ENCODE assay signal across 11 cellular contexts in genomic region chr1:7781923-7782495, GRCh38. TPM values are rescaled to one million over a fixed set of nuclear protein-coding genes. Genes with fewer than 3 reads are reported as not detected.
DNase-seq lines count a peak whose midpoint lies in the region; ATAC-seq, FAIRE-seq and TF ChIP-seq lines count a peak whose summit lies in the region.
"Had no signal": no experiment of that assay in that cellular context is flagged by ENCODE, and none has a peak within 500 bp of the region (broad histone marks: within the 10 kb centered on the region; RNA-seq: fewer than 3 reads in every experiment).

No MANE protein-coding gene starts in this region.

- H3K27ac ChIP-seq in keratinocyte (ENCODE audit: control insufficient read depth, insufficient read depth, low read length): no peak overlapping the region
- peak overlapping the region; percentile 25 to 99 (median 92) for H3K27ac ChIP-seq in tibial nerve
- H3K27ac ChIP-seq in GM23338 (ENCODE audit: low read depth): no peak overlapping the region
- H3K27ac ChIP-seq: cardiac muscle cell had no signal

- H3K27me3 Mint-ChIP-seq in activated T-cell treated with anti-CD3 and anti-CD28 coated beads, Interleukin-2, amount 50 U/mL, for 24 hours: no peaks in the 10 kb centered on the region
- H3K27me3 Mint-ChIP-seq in GM23338 (ENCODE audit: insufficient read depth, low read depth, poor library complexity): peaks cover 15% of the 10 kb centered on the region

- ATAC-seq in GM23338: no peak
- ATAC-seq in GM21367 (IDR thresholded peaks at IDR 0.05; ENCODE audit: unreplicated experiment): no peak

- FAIRE-seq in keratinocyte (lab: Jason Lieb, UNC): peak; percentile 71

- no peaks in the 10 kb centered on the region; the same call in 1 of the 2 replicates for H3K9me2 ChIP-seq in GM23338 (ENCODE audit: insufficient read depth)

- no peak for TF ChIP-seq EP300 in tibial nerve (IDR thresholded peaks at IDR 0.05)

- no peaks in the 10 kb centered on the region for H3K9me3 ChIP-seq in keratinocyte (ENCODE audit: control insufficient read depth, low read depth, low read length)
- H3K9me3 ChIP-seq in tibial nerve: no peaks in the 10 kb centered on the region
- H3K9me3 ChIP-seq: tibial artery had no signal

- H4K20me1 ChIP-seq in keratinocyte (ENCODE audit: control insufficient read depth, extremely low read depth, insufficient read depth, low read length): no peaks in the 10 kb centered on the region
- H4K20me1 ChIP-seq in GM23338 (replicated peaks; ENCODE audit: insufficient read depth): no peaks in the 10 kb centered on the region; the same call in none of the 2 replicates

- H2AFZ ChIP-seq in keratinocyte (ENCODE audit: control insufficient read depth, low read length): no peak overlapping the region
- no peak overlapping the region for H2AFZ ChIP-seq in GM23338

- TF ChIP-seq CTCF in keratinocyte (optimal IDR thresholded peaks at IDR 0.05 in 1 of 3, IDR thresholded peaks at IDR 0.05 in 1 of 3, conservative IDR thresholded peaks at IDR 0.05 in 1 of 3; ENCODE audit: extremely low read depth in 1 of 3, insufficient read depth in 2 of 3, low read length in 3 of 3): no peak
- TF ChIP-seq CTCF in tibial nerve (IDR thresholded peaks at IDR 0.05): no peak
- TF ChIP-seq CTCF in GM23338 (conservative IDR thresholded peaks at IDR 0.05; ENCODE audit: low read depth in 2 of 2): no peak

- no peaks in the 10 kb centered on the region for H3K9me3 Mint-ChIP-seq in activated T-cell treated with anti-CD3 and anti-CD28 coated beads, Interleukin-2, amount 50 U/mL, for 24 hours
- H3K9me3 Mint-ChIP-seq in GM23338: peaks cover 7% of the 10 kb centered on the region; the same call in 2 of the 3 replicates

- peaks cover 48% of the 10 kb centered on the region for H3K36me3 Mint-ChIP-seq in activated T-cell treated with anti-CD3 and anti-CD28 coated beads, Interleukin-2, amount 50 U/mL, for 24 hours (ENCODE audit: low read depth)
- H3K36me3 Mint-ChIP-seq in GM23338 (ENCODE audit: low read depth): peaks cover 57% of the 10 kb centered on the region

- no peak overlapping the region for H3K9ac ChIP-seq in keratinocyte (ENCODE audit: control insufficient read depth, extremely low read depth, insufficient read depth, low read length)

- H3K79me2 ChIP-seq in keratinocyte (ENCODE audit: control insufficient read depth, insufficient read depth, low read length) (peaks cover 2% of the 10 kb centered on the region), GM23338 (replicated peaks; ENCODE audit: insufficient read depth) (no peaks in the 10 kb centered on the region)

- H3K4me3 Mint-ChIP-seq in activated T-cell treated with anti-CD3 and anti-CD28 coated beads, Interleukin-2, amount 50 U/mL, for 24 hours: peak overlapping the region; percentile 73
- no peak overlapping the region; the same call in 2 of the 3 replicates for H3K4me3 Mint-ChIP-seq in GM23338

- H3K4me1 Mint-ChIP-seq in activated T-cell treated with anti-CD3 and anti-CD28 coated beads, Interleukin-2, amount 50 U/mL, for 24 hours (ENCODE audit: low read depth): peaks cover 30% of the 10 kb centered on the region
- no peaks in the 10 kb centered on the region for H3K4me1 Mint-ChIP-seq in GM23338

- dilution Hi-C loops in keratinocyte (cut with MboI; ENCODE audit: extremely low pct_ligation_motif_present, low sequenced_read_pairs): no loop called here

- H3K36me3 ChIP-seq in keratinocyte (ENCODE audit: control insufficient read depth in 2 of 2, extremely low read depth in 1 of 2, insufficient read depth in 2 of 2, low read length in 2 of 2) (peaks cover 15 to 20% of the 10 kb centered on the region in 2 experiments), tibial nerve (peaks cover 3 to 48% (median 3%) of the 10 kb centered on the region in 3 donors), GM23338 (ENCODE audit: insufficient read depth) (peaks cover 32% of the 10 kb centered on the region)

- H3K4me1 ChIP-seq in keratinocyte (ENCODE audit: control insufficient read depth, extremely low read depth, insufficient read depth, low read length): peaks cover 7% of the 10 kb centered on the region
- H3K4me1 ChIP-seq in tibial nerve: peaks cover 0 to 42% (median 6%) of the 10 kb centered on the region in 4 donors
- H3K4me1 ChIP-seq in GM23338 (ENCODE audit: insufficient read depth): 0 out of 2 replicates have a peak, but pooled peaks cover 4% of the 10 kb centered on the region

- H3K27ac Mint-ChIP-seq in activated T-cell treated with anti-CD3 and anti-CD28 coated beads, Interleukin-2, amount 50 U/mL, for 24 hours: peak overlapping the region; percentile 16
- no peak overlapping the region for H3K27ac Mint-ChIP-seq in GM23338

- 84 to 86% methylated on average over 16 of the region's 16 CpGs for WGBS in tibial nerve, 2 donors

- peak overlapping the region; percentile 74 for H3K4me2 ChIP-seq in keratinocyte (ENCODE audit: control insufficient read depth, extremely low read depth, insufficient read depth, low read depth, low read length)
- no peak overlapping the region for H3K4me2 ChIP-seq in GM23338

- DNase-seq in activated CD4-positive, alpha-beta T cell treated with anti-CD3 and anti-CD28 coated beads, Interleukin-2, amount 50 U/mL, for 4 hours: peak; percentile 14 to 17
- no peak for DNase-seq in activated CD4-positive, alpha-beta T cell treated with anti-CD3 and anti-CD28 coated beads for 48 hours
- peak; percentile 35 for DNase-seq in activated T-cell treated with anti-CD3 and anti-CD28 coated beads, Interleukin-2, amount 50 U/mL, for 24 hours
- no peak for DNase-seq in keratinocyte (ENCODE audit: low read depth, low spot score)
- no peak for DNase-seq in tibial nerve (ENCODE audit: low spot score in 2 of 2)
- no peak for DNase-seq in GM23338 (ENCODE audit: low spot score)
- DNase-seq in stimulated activated CD4-positive, alpha-beta T cell treated with anti-CD3 and anti-CD28 coated beads, Interleukin-12 subunit alpha, Interleukin-12 subunit beta, amount 100 ng/mL, for 4 hours: no peak
- DNase-seq: NCI-H69, tibial artery had no signal

- H3K9me1 ChIP-seq in keratinocyte (ENCODE audit: control insufficient read depth, extremely low read depth, insufficient read depth, low read length): no peaks in the 10 kb centered on the region

- no peaks in the 10 kb centered on the region for H3F3A ChIP-seq in GM23338 (replicated peaks; ENCODE audit: low read depth)

- H3K27me3 ChIP-seq in keratinocyte (ENCODE audit: control insufficient read depth, extremely low read depth, insufficient read depth, low read length) (no peaks in the 10 kb centered on the region), tibial nerve (no peaks in the 10 kb centered on the region), GM23338 (ENCODE audit: insufficient read depth) (peaks cover 9% of the 10 kb centered on the region)
- H3K27me3 ChIP-seq: cardiac muscle cell, tibial artery had no signal

- no peak for TF ChIP-seq POLR2A in tibial nerve (IDR thresholded peaks at IDR 0.05)

- no peak overlapping the region for H3K4me3 ChIP-seq in keratinocyte (ENCODE audit: control insufficient read depth in 2 of 3, extremely low read depth in 1 of 3, insufficient read depth in 2 of 3, low read depth in 1 of 3, low read length in 3 of 3)
- no peak overlapping the region for H3K4me3 ChIP-seq in tibial nerve
- no peak overlapping the region for H3K4me3 ChIP-seq in GM23338

TF ChIP-seq in GM23338, 12 proteins besides CTCF, POLR2A, EP300 and RAD21 (continues in another document):
- no peak for TF ChIP-seq CREB1 (CRISPR knock-in tag; IDR thresholded peaks at IDR 0.05; ENCODE audit: low read depth)
- no peak for TF ChIP-seq EZH2phosphoT487 (IDR thresholded peaks at IDR 0.05; ENCODE audit: unreplicated experiment)
- no peak for TF ChIP-seq EZH2 (IDR thresholded peaks at IDR 0.05; ENCODE audit: low read depth, unreplicated experiment)
- TF ChIP-seq ZNF331 (CRISPR knock-in tag; IDR thresholded peaks at IDR 0.05; ENCODE audit: low read depth): no peak

RNA-seq across cellular contexts. Expression of gene PER3, which starts 2.1 kb away (rescaled TPM):
- 3.9 to 7.2 TPM (median 7.0 TPM) in 3 replicates for polyA plus RNA-seq in keratinocyte
- polyA plus RNA-seq in keratinocyte (2011; ENCODE audit: low read depth): 2.5 TPM
- polyA plus RNA-seq in keratinocyte (2011; cell fraction: cytosol; rRNA removed): 3.5 and 3.6 TPM in 2 replicates
- 6.5 and 9.1 TPM in 2 replicates for polyA plus RNA-seq in keratinocyte (2011; cell fraction: nucleus; rRNA removed)
- 2.7 and 4.3 TPM in 2 replicates for polyA plus RNA-seq in keratinocyte (2012; ENCODE audit: low replicate concordance)
- 7.0 to 10.0 TPM (median 9.5 TPM) in 3 replicates for polyA minus RNA-seq in keratinocyte
- polyA minus RNA-seq in keratinocyte (2011; cell fraction: cytosol; rRNA and poly(A)+ RNA removed): 3.3 TPM
- 5.7 and 11.4 TPM in 2 replicates for polyA minus RNA-seq in keratinocyte (2011; cell fraction: nucleus; rRNA and poly(A)+ RNA removed)
- 10 to 100 TPM; 21.6 to 49.8 (median 35.8) TPM for total RNA-seq in tibial nerve
- 10.4 and 16.4 TPM in 2 replicates for total RNA-seq in GM23338 (2014; rRNA removed; shearing (Covaris generic))
- 5.3 and 6.1 TPM in 2 replicates for polyA plus RNA-seq in GM23338 (2016; fragmentation: Nextera tagmentation; extraction: Ambion mirVana)

RNA-seq across cellular contexts. Expression of gene VAMP3, which starts 10.9 kb away (rescaled TPM):
- polyA plus RNA-seq in keratinocyte (169 to 219 TPM (median 200 TPM) in 3 replicates), GM23338 (2016; fragmentation: Nextera tagmentation; extraction: Ambion mirVana) (15.4 and 16.3 TPM in 2 replicates)
- polyA plus RNA-seq in keratinocyte (2011; ENCODE audit: low read depth): 138 TPM
- 213 and 354 TPM in 2 replicates for polyA plus RNA-seq in keratinocyte (2011; cell fraction: cytosol; rRNA removed)
- 100 and 107 TPM in 2 replicates for polyA plus RNA-seq in keratinocyte (2011; cell fraction: nucleus; rRNA removed)
- polyA plus RNA-seq in keratinocyte (2012; ENCODE audit: low replicate concordance): 103 and 124 TPM in 2 replicates
- polyA minus RNA-seq in keratinocyte: 52.5 to 123 TPM (median 122 TPM) in 3 replicates
- 114 TPM for polyA minus RNA-seq in keratinocyte (2011; cell fraction: cytosol; rRNA and poly(A)+ RNA removed)
- polyA minus RNA-seq in keratinocyte (2011; cell fraction: nucleus; rRNA and poly(A)+ RNA removed): 35.0 and 70.7 TPM in 2 replicates
- 100 to 1,000 TPM in 2 of 4 donors, 10 to 100 TPM in 2; 86.1 to 147 (median 107) TPM for total RNA-seq in tibial nerve
- total RNA-seq in GM23338 (2014; rRNA removed; shearing (Covaris generic)): 43.0 and 51.6 TPM in 2 replicates

Comparison
In these comparisons a context has a peak if more than half of its experiments do, and no peak if none do; other contexts are left out.
1. DNase-seq: peak in activated CD4-positive, alpha-beta T cell treated with anti-CD3 and anti-CD28 coated beads, Interleukin-2, amount 50 U/mL, for 4 hours (2 of 2) and activated T-cell treated with anti-CD3 and anti-CD28 coated beads, Interleukin-2, amount 50 U/mL, for 24 hours (single experiment); none in activated CD4-positive, alpha-beta T cell treated with anti-CD3 and anti-CD28 coated beads for 48 hours (single experiment), keratinocyte (single experiment), tibial nerve (0 of 2), GM23338 (single experiment) and stimulated activated CD4-positive, alpha-beta T cell treated with anti-CD3 and anti-CD28 coated beads, Interleukin-12 subunit alpha, Interleukin-12 subunit beta, amount 100 ng/mL, for 4 hours (single experiment).
2. H3K27ac ChIP-seq: peak in tibial nerve (4 of 4); none in keratinocyte (single experiment) and GM23338 (single experiment).